Comparison of ENCODE assay signal across 8 cellular contexts in the genomic region with DNA sequence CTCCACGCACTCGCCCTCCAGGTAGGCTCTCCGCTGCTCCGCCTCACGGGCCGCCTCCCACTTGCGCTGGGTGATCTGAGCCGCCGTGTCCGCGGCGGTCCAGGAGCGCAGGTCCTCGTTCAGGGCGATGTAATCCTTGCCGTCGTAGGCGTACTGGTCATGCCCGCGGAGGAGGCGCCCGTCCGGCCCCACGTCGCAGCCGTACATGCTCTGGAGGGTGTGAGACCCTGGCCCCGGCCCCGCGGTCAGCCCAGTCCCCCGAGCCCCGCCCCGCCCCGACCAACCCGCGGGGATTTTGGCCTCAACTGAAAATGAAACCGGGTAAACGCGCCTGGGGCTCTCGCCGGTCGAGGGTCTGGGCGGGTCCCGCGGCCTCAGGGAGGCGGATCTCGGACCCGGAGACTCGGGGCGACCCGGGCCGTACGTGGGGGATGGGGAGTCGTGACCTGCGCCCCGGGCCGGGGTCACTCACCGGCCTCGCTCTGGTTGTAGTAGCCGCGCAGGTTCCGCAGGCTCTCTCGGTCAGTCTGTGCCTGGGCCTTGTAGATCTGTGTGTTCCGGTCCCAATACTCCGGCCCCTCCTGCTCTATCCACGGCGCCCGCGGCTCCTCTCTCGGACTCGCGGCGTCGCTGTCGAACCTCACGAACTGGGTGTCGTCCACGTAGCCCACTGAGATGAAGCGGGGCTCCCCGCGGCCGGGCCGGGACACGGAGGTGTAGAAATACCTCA. TPM values are rescaled to one million over a fixed set of nuclear protein-coding genes. Genes with fewer than 3 reads are reported as not detected.
DNase-seq lines count a peak whose midpoint lies in the region; ATAC-seq, FAIRE-seq and TF ChIP-seq lines count a peak whose summit lies in the region.

No MANE protein-coding gene starts in this region.

- no peaks in the 10 kb centered on the region for H3K79me2 ChIP-seq in HepG2 (ENCODE audit: insufficient read depth, low read length)

- H2AFZ ChIP-seq in HepG2 (ENCODE audit: low read length) = no peak overlapping the region

- POLR2A ChIA-PET in HepG2 (lab: Yijun Ruan, JAX) = no interaction called here

- BruUV-seq in HepG2 (replicated peaks; lab: Mats Ljungman, UMichigan) = no TSS peak

- H3K9ac ChIP-seq in HepG2 (ENCODE audit: insufficient read depth, low read depth, low read length) = 0 out of 2 replicates have a peak overlapping the region, but pooled peaks have one; percentile 56

- intact Hi-C loops in breast epithelium (cut with DNase I; ENCODE audit: low total_unique reads) (no loop called here), HepG2 (cut with micrococcal nuclease; ENCODE audit: unreplicated experiment) (no loop called here)

- no peak for FAIRE-seq in HepG2 (lab: Jason Lieb, UNC)

- TF ChIP-seq EP300 in HepG2 (IDR thresholded peaks at IDR 0.05; ENCODE audit: low read depth in 2 of 2, low read length in 2 of 2) (no peak), HepG2 (CRISPR knock-in tag; IDR thresholded peaks at IDR 0.05; ENCODE audit: borderline replicate concordance) (no peak)

- TF ChIP-seq CTCF in breast epithelium (IDR thresholded peaks at IDR 0.05) = no peak
- no peak for TF ChIP-seq CTCF in HepG2 (CRISPR knock-in tag; IDR thresholded peaks at IDR 0.05)

- H4K20me1 ChIP-seq in HepG2 (ENCODE audit: insufficient read depth, low read length) = no peaks in the 10 kb centered on the region

- 55% methylated on average over 59 of the region's 83 CpGs for WGBS in HepG2 (ENCODE audit: low lambda C conversion rate)

- CTCF ChIA-PET in HepG2 (lab: Yijun Ruan, JAX; ENCODE audit: low intra/inter-chr PET ratio, low total read pairs) = no interaction called here

- H3K4me3 ChIP-seq in SJSA1 (peak overlapping the region; percentile 85), breast epithelium (peak overlapping the region; percentile 68 to 80 (median 71)), HepG2 (replicated peaks in 1 of 3; ENCODE audit: insufficient read depth in 1 of 3, low read depth in 2 of 3, low read length in 3 of 3) (peak overlapping the region; percentile 55 to 71 (median 59); a peak in 5 of 6 replicates)

- peaks cover 37% of the 10 kb centered on the region for H3K36me3 ChIP-seq in SJSA1
- no peaks in the 10 kb centered on the region for H3K36me3 ChIP-seq in breast epithelium
- H3K36me3 ChIP-seq in HepG2 (replicated peaks in 1 of 2; ENCODE audit: control insufficient read depth in 1 of 2, insufficient read depth in 2 of 2, low read length in 2 of 2) = no peaks in the 10 kb centered on the region

- ATAC-seq in GM21529 (IDR thresholded peaks at IDR 0.05; ENCODE audit: unreplicated experiment) (peak; percentile 16), HepG2 (peak; percentile 36)
- peak; percentile 28 for ATAC-seq in stimulated activated naive CD8-positive, alpha-beta T cell treated with anti-CD3 and anti-CD28 coated beads, Interleukin-15, Interleukin-2, amounts not matched to agents 100 U/mL and 50 U/mL, for 24 hours

- DNase-seq in AG20443 (ENCODE audit: low spot score) (peak; percentile 24), SJSA1 (ENCODE audit: low read depth in 1 of 2, low spot score in 2 of 2) (no peak), breast epithelium (ENCODE audit: low spot score in 2 of 2) (no peak), HepG2 (ENCODE audit: low spot score) (no peak), DMS79 (lab: John Stamatoyannopoulos, UW) (no peak), HuH-7.5 (ENCODE audit: low spot score) (no peak)
- peak; percentile 68 for DNase-seq in stimulated activated naive CD8-positive, alpha-beta T cell treated with anti-CD3 and anti-CD28 coated beads, Interleukin-15, Interleukin-2, amounts not matched to agents 100 U/mL and 50 U/mL, for 24 hours

- H3K4me1 ChIP-seq in SJSA1 (replicated peaks) (peaks cover 15% of the 10 kb centered on the region), breast epithelium (no peaks in the 10 kb centered on the region), HepG2 (ENCODE audit: insufficient read depth, low read length) (no peaks in the 10 kb centered on the region)

- no peak for TF ChIP-seq RAD21 in HepG2 (CRISPR knock-in tag; IDR thresholded peaks at IDR 0.05)

- in situ Hi-C loops in HepG2 (cut with HindIII; ENCODE audit: extremely low pct_ligation_motif_present, low pct_unique_long_range_greater_than_20kb) = loop anchor here (25.0 kb wide), 1 partner anchor 1469 kb away; no protein-coding TSS in a partner anchor

- H3K4me2 ChIP-seq in HepG2 (ENCODE audit: low read depth, low read length) = peak overlapping the region; percentile 62

- TF ChIP-seq POLR2A in breast epithelium (IDR thresholded peaks at IDR 0.05) (no peak), HepG2 (IDR thresholded peaks at IDR 0.05; ENCODE audit: insufficient read depth in 1 of 2, low read depth in 2 of 2, low read length in 2 of 2) (no peak)

- peak overlapping the region; percentile 92 for H3K27ac ChIP-seq in SJSA1
- H3K27ac ChIP-seq in breast epithelium = peak overlapping the region; percentile 77 to 93
- H3K27ac ChIP-seq in HepG2 (ENCODE audit: extremely low read length, insufficient read depth, low read length) = no peak overlapping the region

- no peaks in the 10 kb centered on the region for H3K9me3 ChIP-seq in SJSA1 (replicated peaks)
- no peaks in the 10 kb centered on the region for H3K9me3 ChIP-seq in breast epithelium
- H3K9me3 ChIP-seq in HepG2 (ENCODE audit: low read length) = no peaks in the 10 kb centered on the region

- H3K27me3 ChIP-seq in SJSA1 (replicated peaks) (no peaks in the 10 kb centered on the region), breast epithelium (no peaks in the 10 kb centered on the region), HepG2 (ENCODE audit: control insufficient read depth in 1 of 2, insufficient read depth in 2 of 2, low read length in 2 of 2) (peaks cover 0 to 25% of the 10 kb centered on the region in 2 experiments; a peak in 2 of 5 replicates)

RNA-seq across cellular contexts. Expression of gene HLA-B, which starts 0.6 kb away (rescaled TPM):
- total RNA-seq in SJSA1 (2014; rRNA removed; shearing (Covaris generic)) = 3,537 and 4,578 TPM in 2 replicates
- total RNA-seq in breast epithelium = 100 to 1,000 TPM; 532 to 813 (median 727) TPM
- 15.5 and 35.3 TPM in 2 replicates for total RNA-seq in HepG2 (2016; rRNA removed; fragmentation: Illumina TruSeq; extraction: Trizol)
- total RNA-seq in HepG2 (2016; cell fraction: cytosol; rRNA removed; fragmentation: Illumina TruSeq; extraction: Trizol; ENCODE audit: low read depth) = 4.5 and 5.9 TPM in 2 replicates
- 21.5 and 54.7 TPM in 2 replicates for total RNA-seq in HepG2 (2016; cell fraction: insoluble cytoplasmic fraction; rRNA removed; fragmentation: Illumina TruSeq; extraction: Trizol)
- total RNA-seq in HepG2 (2016; cell fraction: membrane; rRNA removed; fragmentation: Illumina TruSeq; extraction: Trizol) = 7.5 and 8.0 TPM in 2 replicates
- 40.3 and 68.5 TPM in 2 replicates for total RNA-seq in HepG2 (2016; cell fraction: nucleus; rRNA removed; fragmentation: Illumina TruSeq; extraction: Trizol)
- polyA plus RNA-seq in HepG2 (2011; rRNA removed) = 88.9 and 228 TPM in 2 replicates
- polyA plus RNA-seq in HepG2 (2011; cell fraction: cytosol; rRNA removed) = 88.0 and 248 TPM in 2 replicates
- 72.3 and 226 TPM in 2 replicates for polyA plus RNA-seq in HepG2 (2011; cell fraction: nucleus; rRNA removed)
- 132 and 223 TPM in 2 replicates for polyA plus RNA-seq in HepG2 (2012)
- polyA plus RNA-seq in HepG2 (2016; cell fraction: cytosol; fragmentation: Illumina TruSeq; extraction: Trizol; ENCODE audit: low read depth) = 8.8 and 12.2 TPM in 2 replicates
- polyA plus RNA-seq in HepG2 (2016; cell fraction: insoluble cytoplasmic fraction; fragmentation: Illumina TruSeq; extraction: Trizol; ENCODE audit: low read depth) = 21.0 and 27.1 TPM in 2 replicates
- polyA plus RNA-seq in HepG2 (2016; cell fraction: membrane; fragmentation: Illumina TruSeq; extraction: Trizol; ENCODE audit: low read depth) = 7.9 and 9.2 TPM in 2 replicates
- 79.7 and 85.9 TPM in 2 replicates for polyA plus RNA-seq in HepG2 (2016; cell fraction: nucleus; fragmentation: Illumina TruSeq; extraction: Trizol; ENCODE audit: insufficient read depth, low read depth)
- polyA minus RNA-seq in HepG2 (2011; rRNA and poly(A)+ RNA removed; ENCODE audit: low replicate concordance) = 49.6 and 219 TPM in 2 replicates
- 19.6 and 37.6 TPM in 2 replicates for polyA minus RNA-seq in HepG2 (2011; cell fraction: cytosol; rRNA and poly(A)+ RNA removed)
- 4.6 and 44.0 TPM in 2 replicates for polyA minus RNA-seq in HepG2 (2011; cell fraction: nucleus; rRNA and poly(A)+ RNA removed)

RNA-seq across cellular contexts. Expression of gene MICA, which starts 47.0 kb away (rescaled TPM):
- 36.1 and 41.7 TPM in 2 replicates for total RNA-seq in SJSA1 (2014; rRNA removed; shearing (Covaris generic))
- total RNA-seq in breast epithelium = 10 to 100 TPM; 14.9 to 28.1 (median 23.6) TPM
- 20.5 and 38.1 TPM in 2 replicates for total RNA-seq in HepG2 (2016; rRNA removed; fragmentation: Illumina TruSeq; extraction: Trizol)
- total RNA-seq in HepG2 (2016; cell fraction: cytosol; rRNA removed; fragmentation: Illumina TruSeq; extraction: Trizol; ENCODE audit: low read depth) = 12.0 and 12.9 TPM in 2 replicates
- total RNA-seq in HepG2 (2016; cell fraction: insoluble cytoplasmic fraction; rRNA removed; fragmentation: Illumina TruSeq; extraction: Trizol) = 20.8 and 39.1 TPM in 2 replicates
- total RNA-seq in HepG2 (2016; cell fraction: membrane; rRNA removed; fragmentation: Illumina TruSeq; extraction: Trizol) = 19.5 and 19.6 TPM in 2 replicates
- total RNA-seq in HepG2 (2016; cell fraction: nucleus; rRNA removed; fragmentation: Illumina TruSeq; extraction: Trizol) = 32.4 and 40.0 TPM in 2 replicates
- 21.6 and 29.3 TPM in 2 replicates for polyA plus RNA-seq in HepG2 (2011; rRNA removed)
- polyA plus RNA-seq in HepG2 (2011; cell fraction: cytosol; rRNA removed) = 28.9 and 34.6 TPM in 2 replicates
- polyA plus RNA-seq in HepG2 (2011; cell fraction: nucleus; rRNA removed) = 28.9 and 39.2 TPM in 2 replicates
- 19.3 and 38.6 TPM in 2 replicates for polyA plus RNA-seq in HepG2 (2012)
- polyA plus RNA-seq in HepG2 (2016; cell fraction: cytosol; fragmentation: Illumina TruSeq; extraction: Trizol; ENCODE audit: low read depth) = 9.5 TPM in 2 replicates
- polyA plus RNA-seq in HepG2 (2016; cell fraction: insoluble cytoplasmic fraction; fragmentation: Illumina TruSeq; extraction: Trizol; ENCODE audit: low read depth) = 17.8 and 18.4 TPM in 2 replicates
- 13.7 and 14.7 TPM in 2 replicates for polyA plus RNA-seq in HepG2 (2016; cell fraction: membrane; fragmentation: Illumina TruSeq; extraction: Trizol; ENCODE audit: low read depth)
- 58.2 and 58.4 TPM in 2 replicates for polyA plus RNA-seq in HepG2 (2016; cell fraction: nucleus; fragmentation: Illumina TruSeq; extraction: Trizol; ENCODE audit: insufficient read depth, low read depth)
- 22.9 and 58.3 TPM in 2 replicates for polyA minus RNA-seq in HepG2 (2011; rRNA and poly(A)+ RNA removed; ENCODE audit: low replicate concordance)
- 11.5 and 17.3 TPM in 2 replicates for polyA minus RNA-seq in HepG2 (2011; cell fraction: cytosol; rRNA and poly(A)+ RNA removed)
- 10.6 and 18.5 TPM in 2 replicates for polyA minus RNA-seq in HepG2 (2011; cell fraction: nucleus; rRNA and poly(A)+ RNA removed)

Comparison
In these comparisons a context has a peak if more than half of its experiments do, and no peak if none do; other contexts are left out.
1. DNase-seq: peak in AG20443 (single experiment) and stimulated activated naive CD8-positive, alpha-beta T cell treated with anti-CD3 and anti-CD28 coated beads, Interleukin-15, Interleukin-2, amounts not matched to agents 100 U/mL and 50 U/mL, for 24 hours (single experiment); none in SJSA1 (0 of 2), breast epithelium (0 of 2), HepG2 (single experiment), DMS79 (single experiment) and HuH-7.5 (single experiment).
2. RNA of gene HLA-B, which starts 0.6 kb away (total RNA-seq): 3,537 to 4,578 TPM in SJSA1 and 532 to 813 TPM in breast epithelium; 4.5 to 68.5 TPM in HepG2; every median in the first group is over 4 times any median in the second.
3. Peak in every context shown above with its lines, with median percentiles within 50 percentile points of each other: ATAC-seq and H3K4me3 ChIP-seq.